ENCODE assay signal across 10 cellular contexts in genomic region chr13:98565726-98566577, GRCh38. TPM values are rescaled to one million over a fixed set of nuclear protein-coding genes. Genes with fewer than 3 reads are reported as not detected.
A peak's percentile ranks its signal among the peaks of the same experiment; 100 is the strongest.
DNase-seq lines count a peak whose midpoint lies in the region; ATAC-seq and TF ChIP-seq lines count a peak whose summit lies in the region.
"Had no signal": no experiment of that assay in that cellular context is flagged by ENCODE, and none has a peak within 500 bp of the region (broad histone marks: within the 10 kb centered on the region; RNA-seq: fewer than 3 reads in every experiment).

No MANE protein-coding gene starts in this region.

- WGBS in stomach, 5 donors = 23 to 39% (median 33%) methylated on average over 18 of the region's 18 CpGs

- H3K36me3 ChIP-seq in stomach = peaks cover 0 to 2% (median 0%) of the 10 kb centered on the region in 4 donors

- TF ChIP-seq EP300 in stomach (IDR thresholded peaks at IDR 0.05) = no peak

- peaks cover 35 to 100% (median 78%) of the 10 kb centered on the region in 4 donors for H3K4me1 ChIP-seq in stomach

- DNase-seq in DMS 273 (lab: John Stamatoyannopoulos, UW; ENCODE audit: unreplicated experiment) (peak; percentile 50), DMS 273 treated with DMSO at 0.1 percent for 48 hours (lab: John Stamatoyannopoulos, UW) (no peak), astrocyte of the hippocampus (ENCODE audit: low read depth, low spot score) (peak; percentile 34), kidney glomerular epithelial cell (lab: John Stamatoyannopoulos, UW) (peak; percentile 36), stomach (peak; percentile 31), occipital lobe (lab: John Stamatoyannopoulos, UW) (no peak), iPS-NIHi7 (ENCODE audit: extremely low spot score) (no peak)
- DNase-seq: NK-92 treated with Interleukin-12 subunit alpha and Interleukin-12 subunit beta, amount 100 ng/mL, for 24 hours had no signal

- H3K9me3 ChIP-seq in stomach = no peaks in the 10 kb centered on the region

- peak overlapping the region; percentile 64 to 87 (median 78) for H3K27ac ChIP-seq in stomach
- H3K27ac ChIP-seq: 22Rv1 had no signal

- TF ChIP-seq CTCF in stomach (IDR thresholded peaks at IDR 0.05) = no peak

- no peak for ATAC-seq in HG03280 (IDR thresholded peaks at IDR 0.05; ENCODE audit: unreplicated experiment)

- no peak for TF ChIP-seq POLR2A in stomach (IDR thresholded peaks at IDR 0.05)

- H3K27me3 ChIP-seq in stomach = no peaks in the 10 kb centered on the region

- H3K4me3 ChIP-seq in stomach = peak overlapping the region in 2 of 4 donors; percentile 13 to 17

- intact Hi-C loops in stomach (cut with DNase I; ENCODE audit: low total_unique reads) = no loop called here

RNA-seq across cellular contexts. Expression of gene STK24, which starts 11.0 kb away (rescaled TPM):
- 100 to 1,000 TPM in 1 of 5 donors, 10 to 100 TPM in 4; 33.0 to 104 (median 58.9) TPM for total RNA-seq in stomach
- polyA plus RNA-seq in stomach = 100 to 1,000 TPM in 1 of 3 donors, 10 to 100 TPM in 2; 59.2 to 139 (median 59.8) TPM
- 32.8 TPM for total RNA-seq in occipital lobe

Comparison
In these comparisons a context has a peak if more than half of its experiments do, and no peak if none do; other contexts are left out.
1. DNase-seq: peak in DMS 273 (single experiment), astrocyte of the hippocampus (single experiment), kidney glomerular epithelial cell (single experiment) and stomach (single experiment); none in DMS 273 treated with DMSO at 0.1 percent for 48 hours (single experiment), occipital lobe (single experiment) and iPS-NIHi7 (single experiment).